Comparison of ENCODE assay signal across 1 cellular context in the genomic region with DNA sequence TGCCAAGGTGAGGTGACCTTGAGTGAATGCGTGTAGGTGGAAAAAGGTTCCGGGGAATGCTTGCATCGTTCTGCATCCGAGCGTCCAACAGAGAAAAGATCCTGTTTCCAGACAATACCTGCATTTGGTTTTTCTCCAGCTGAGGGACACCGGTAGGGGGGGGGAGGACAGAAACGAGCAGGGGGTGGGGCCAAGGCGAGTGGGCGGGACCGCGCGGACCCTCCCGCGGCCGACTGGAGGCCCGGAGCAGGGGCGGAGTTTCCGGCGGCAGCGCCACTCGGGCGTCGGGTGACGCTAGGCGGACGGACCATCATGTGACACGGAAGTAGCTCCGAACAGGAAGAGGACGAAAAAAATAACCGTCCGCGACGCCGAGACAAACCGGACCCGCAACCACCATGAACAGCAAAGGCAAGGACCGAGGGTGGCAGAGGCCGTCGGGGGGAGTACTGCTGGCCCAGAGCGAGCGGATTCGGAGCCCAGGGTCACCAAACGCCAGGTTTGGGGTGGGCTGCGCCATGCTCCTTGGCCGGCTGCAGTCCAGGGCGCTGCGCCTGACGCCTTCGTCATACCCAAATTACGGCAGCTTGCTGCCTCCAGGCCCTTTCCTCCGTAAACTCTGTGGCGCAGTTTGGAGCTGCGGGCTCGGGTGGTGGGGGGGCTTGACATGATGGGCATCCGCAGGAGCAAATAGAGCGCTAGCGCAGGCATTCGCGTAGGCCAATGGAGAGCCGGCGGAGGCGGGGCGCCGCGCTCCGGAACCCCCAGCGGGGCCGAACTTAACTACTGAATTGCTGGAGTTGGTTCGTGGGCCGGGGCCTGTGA.
A peak's percentile ranks its signal among the peaks of the same experiment; 100 is the strongest.
TF ChIP-seq lines count a peak whose summit lies in the region.

A gene with protein sequence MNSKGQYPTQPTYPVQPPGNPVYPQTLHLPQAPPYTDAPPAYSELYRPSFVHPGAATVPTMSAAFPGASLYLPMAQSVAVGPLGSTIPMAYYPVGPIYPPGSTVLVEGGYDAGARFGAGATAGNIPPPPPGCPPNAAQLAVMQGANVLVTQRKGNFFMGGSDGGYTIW (plus strand): TSS at position 317 of the 825 bp plus-strand sequence. CDS start 82 bp downstream, at position 399.

TF ChIP-seq in HepG2, 621 proteins besides CTCF, POLR2A, EP300 and RAD21 (continued from another document and continues in another):
- TF ChIP-seq HDAC2 (CRISPR knock-in tag; IDR thresholded peaks at IDR 0.05) (peak; percentile 45; the same call in 1 of the 2 replicates), IKZF4 (CRISPR knock-in tag; IDR thresholded peaks at IDR 0.05; ENCODE audit: borderline replicate concordance, low read depth, not compliant biosample characterization) (no peak), ZNF629 (CRISPR knock-in tag; conservative IDR thresholded peaks at IDR 0.05) (no peak), ZNF30 (CRISPR knock-in tag; IDR thresholded peaks at IDR 0.05) (no peak), TGIF2 (CRISPR knock-in tag; IDR thresholded peaks at IDR 0.05) (no peak; the same call in 1 of the 2 replicates), ZNF234 (CRISPR knock-in tag; conservative IDR thresholded peaks at IDR 0.05) (no peak), GATAD1 (CRISPR knock-in tag; IDR thresholded peaks at IDR 0.05) (peak; percentile 81), SATB2 (CRISPR knock-in tag; IDR thresholded peaks at IDR 0.05) (0 out of 2 replicates have a peak, but pooled peaks have one; percentile 50), KMT2A (CRISPR knock-in tag; IDR thresholded peaks at IDR 0.05) (peak; percentile 59; the same call in 1 of the 2 replicates), REL (CRISPR knock-in tag; conservative IDR thresholded peaks at IDR 0.05) (0 out of 2 replicates have a peak, but pooled peaks have one; percentile 25), KDM1A (CRISPR knock-in tag; IDR thresholded peaks at IDR 0.05) (no peak), ZBTB8A (CRISPR knock-in tag; IDR thresholded peaks at IDR 0.05; ENCODE audit: borderline replicate concordance, low read depth) (no peak), ARNT2 (CRISPR knock-in tag; IDR thresholded peaks at IDR 0.05; ENCODE audit: low read depth) (no peak), NFE2L2 (IDR thresholded peaks at IDR 0.05; ENCODE audit: low read length) (no peak), SYNCRIP (IDR thresholded peaks at IDR 0.05; ENCODE audit: insufficient read depth, low read depth, low read length) (no peak), SMC3 (IDR thresholded peaks at IDR 0.05; ENCODE audit: low read length) (no peak), TBX3 (IDR thresholded peaks at IDR 0.05; ENCODE audit: borderline replicate concordance) (0 out of 2 replicates have a peak, but pooled peaks have one; percentile 7), EED (CRISPR knock-in tag; IDR thresholded peaks at IDR 0.05) (peak; percentile 63; the same call in 1 of the 2 replicates), TEAD2 (CRISPR knock-in tag; IDR thresholded peaks at IDR 0.05) (no peak), ZBTB7A (CRISPR knock-in tag; IDR thresholded peaks at IDR 0.05) (no peak), ARID2 (CRISPR knock-in tag; IDR thresholded peaks at IDR 0.05; ENCODE audit: borderline replicate concordance) (no peak), RFX3 (CRISPR knock-in tag; IDR thresholded peaks at IDR 0.05) (no peak), MTF2 (CRISPR knock-in tag; IDR thresholded peaks at IDR 0.05; ENCODE audit: borderline replicate concordance) (no peak), JDP2 (CRISPR knock-in tag; IDR thresholded peaks at IDR 0.05; ENCODE audit: borderline replicate concordance) (no peak), ZNF547 (CRISPR knock-in tag; IDR thresholded peaks at IDR 0.05) (no peak), JUNB (CRISPR knock-in tag; IDR thresholded peaks at IDR 0.05; ENCODE audit: borderline replicate concordance) (no peak), ZNF670 (CRISPR knock-in tag; IDR thresholded peaks at IDR 0.05; ENCODE audit: borderline replicate concordance) (no peak; the same call in 1 of the 2 replicates), RORA (CRISPR knock-in tag; IDR thresholded peaks at IDR 0.05) (no peak), ATAD3A (CRISPR knock-in tag; IDR thresholded peaks at IDR 0.05) (peak; percentile 52; the same call in 1 of the 2 replicates), ISL2 (CRISPR knock-in tag; IDR thresholded peaks at IDR 0.05) (no peak), ZNF672 (CRISPR knock-in tag; IDR thresholded peaks at IDR 0.05) (no peak), ZFP82 (CRISPR knock-in tag; IDR thresholded peaks at IDR 0.05; ENCODE audit: borderline replicate concordance) (no peak), EEA1 (CRISPR knock-in tag; IDR thresholded peaks at IDR 0.05; ENCODE audit: borderline replicate concordance) (no peak; the same call in 1 of the 2 replicates), EHMT2 (IDR thresholded peaks at IDR 0.05; ENCODE audit: borderline replicate concordance, low read depth, low read length) (no peak), AHR (CRISPR knock-in tag; IDR thresholded peaks at IDR 0.05) (0 out of 2 replicates have a peak, but pooled peaks have one; percentile 18), PPARG (CRISPR knock-in tag; conservative IDR thresholded peaks at IDR 0.05) (0 out of 2 replicates have a peak, but pooled peaks have one; percentile 7), NFE2 (CRISPR knock-in tag; IDR thresholded peaks at IDR 0.05) (no peak; the same call in 1 of the 2 replicates), ZNF564 (CRISPR knock-in tag; IDR thresholded peaks at IDR 0.05) (no peak; the same call in 1 of the 2 replicates), ZNF251 (CRISPR knock-in tag; IDR thresholded peaks at IDR 0.05) (no peak), ZNF317 (CRISPR knock-in tag; IDR thresholded peaks at IDR 0.05) (0 out of 2 replicates have a peak, but pooled peaks have one; percentile 26), CBX5 (CRISPR knock-in tag; IDR thresholded peaks at IDR 0.05; ENCODE audit: borderline replicate concordance) (no peak)
- TF ChIP-seq, protein P1, sequence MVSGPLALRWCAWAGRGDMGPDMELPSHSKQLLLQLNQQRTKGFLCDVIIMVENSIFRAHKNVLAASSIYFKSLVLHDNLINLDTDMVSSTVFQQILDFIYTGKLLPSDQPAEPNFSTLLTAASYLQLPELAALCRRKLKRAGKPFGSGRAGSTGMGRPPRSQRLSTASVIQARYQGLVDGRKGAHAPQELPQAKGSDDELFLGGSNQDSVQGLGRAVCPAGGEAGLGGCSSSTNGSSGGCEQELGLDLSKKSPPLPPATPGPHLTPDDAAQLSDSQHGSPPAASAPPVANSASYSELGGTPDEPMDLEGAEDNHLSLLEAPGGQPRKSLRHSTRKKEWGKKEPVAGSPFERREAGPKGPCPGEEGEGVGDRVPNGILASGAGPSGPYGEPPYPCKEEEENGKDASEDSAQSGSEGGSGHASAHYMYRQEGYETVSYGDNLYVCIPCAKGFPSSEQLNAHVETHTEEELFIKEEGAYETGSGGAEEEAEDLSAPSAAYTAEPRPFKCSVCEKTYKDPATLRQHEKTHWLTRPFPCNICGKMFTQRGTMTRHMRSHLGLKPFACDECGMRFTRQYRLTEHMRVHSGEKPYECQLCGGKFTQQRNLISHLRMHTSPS (CRISPR knock-in tag; IDR thresholded peaks at IDR 0.05; ENCODE audit: low read depth), result no peak
- TF ChIP-seq, protein P2, sequence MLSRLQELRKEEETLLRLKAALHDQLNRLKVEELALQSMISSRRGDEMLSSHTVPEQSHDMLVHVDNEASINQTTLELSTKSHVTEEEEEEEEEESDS (CRISPR knock-in tag; IDR thresholded peaks at IDR 0.05; ENCODE audit: borderline replicate concordance), result no peak
- TF ChIP-seq, protein P3, sequence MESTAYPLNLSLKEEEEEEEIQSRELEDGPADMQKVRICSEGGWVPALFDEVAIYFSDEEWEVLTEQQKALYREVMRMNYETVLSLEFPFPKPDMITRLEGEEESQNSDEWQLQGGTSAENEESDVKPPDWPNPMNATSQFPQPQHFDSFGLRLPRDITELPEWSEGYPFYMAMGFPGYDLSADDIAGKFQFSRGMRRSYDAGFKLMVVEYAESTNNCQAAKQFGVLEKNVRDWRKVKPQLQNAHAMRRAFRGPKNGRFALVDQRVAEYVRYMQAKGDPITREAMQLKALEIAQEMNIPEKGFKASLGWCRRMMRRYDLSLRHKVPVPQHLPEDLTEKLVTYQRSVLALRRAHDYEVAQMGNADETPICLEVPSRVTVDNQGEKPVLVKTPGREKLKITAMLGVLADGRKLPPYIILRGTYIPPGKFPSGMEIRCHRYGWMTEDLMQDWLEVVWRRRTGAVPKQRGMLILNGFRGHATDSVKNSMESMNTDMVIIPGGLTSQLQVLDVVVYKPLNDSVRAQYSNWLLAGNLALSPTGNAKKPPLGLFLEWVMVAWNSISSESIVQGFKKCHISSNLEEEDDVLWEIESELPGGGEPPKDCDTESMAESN (CRISPR knock-in tag; conservative IDR thresholded peaks at IDR 0.05), result peak; percentile 68; the same call in 1 of the 2 replicates
- TF ChIP-seq, protein P4, sequence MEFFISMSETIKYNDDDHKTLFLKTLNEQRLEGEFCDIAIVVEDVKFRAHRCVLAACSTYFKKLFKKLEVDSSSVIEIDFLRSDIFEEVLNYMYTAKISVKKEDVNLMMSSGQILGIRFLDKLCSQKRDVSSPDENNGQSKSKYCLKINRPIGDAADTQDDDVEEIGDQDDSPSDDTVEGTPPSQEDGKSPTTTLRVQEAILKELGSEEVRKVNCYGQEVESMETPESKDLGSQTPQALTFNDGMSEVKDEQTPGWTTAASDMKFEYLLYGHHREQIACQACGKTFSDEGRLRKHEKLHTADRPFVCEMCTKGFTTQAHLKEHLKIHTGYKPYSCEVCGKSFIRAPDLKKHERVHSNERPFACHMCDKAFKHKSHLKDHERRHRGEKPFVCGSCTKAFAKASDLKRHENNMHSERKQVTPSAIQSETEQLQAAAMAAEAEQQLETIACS (CRISPR knock-in tag; IDR thresholded peaks at IDR 0.05), result no peak
- TF ChIP-seq, protein P5, sequence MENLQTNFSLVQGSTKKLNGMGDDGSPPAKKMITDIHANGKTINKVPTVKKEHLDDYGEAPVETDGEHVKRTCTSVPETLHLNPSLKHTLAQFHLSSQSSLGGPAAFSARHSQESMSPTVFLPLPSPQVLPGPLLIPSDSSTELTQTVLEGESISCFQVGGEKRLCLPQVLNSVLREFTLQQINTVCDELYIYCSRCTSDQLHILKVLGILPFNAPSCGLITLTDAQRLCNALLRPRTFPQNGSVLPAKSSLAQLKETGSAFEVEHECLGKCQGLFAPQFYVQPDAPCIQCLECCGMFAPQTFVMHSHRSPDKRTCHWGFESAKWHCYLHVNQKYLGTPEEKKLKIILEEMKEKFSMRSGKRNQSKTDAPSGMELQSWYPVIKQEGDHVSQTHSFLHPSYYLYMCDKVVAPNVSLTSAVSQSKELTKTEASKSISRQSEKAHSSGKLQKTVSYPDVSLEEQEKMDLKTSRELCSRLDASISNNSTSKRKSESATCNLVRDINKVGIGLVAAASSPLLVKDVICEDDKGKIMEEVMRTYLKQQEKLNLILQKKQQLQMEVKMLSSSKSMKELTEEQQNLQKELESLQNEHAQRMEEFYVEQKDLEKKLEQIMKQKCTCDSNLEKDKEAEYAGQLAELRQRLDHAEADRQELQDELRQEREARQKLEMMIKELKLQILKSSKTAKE (CRISPR knock-in tag; IDR thresholded peaks at IDR 0.05; ENCODE audit: borderline replicate concordance), result no peak
- TF ChIP-seq, protein P6, sequence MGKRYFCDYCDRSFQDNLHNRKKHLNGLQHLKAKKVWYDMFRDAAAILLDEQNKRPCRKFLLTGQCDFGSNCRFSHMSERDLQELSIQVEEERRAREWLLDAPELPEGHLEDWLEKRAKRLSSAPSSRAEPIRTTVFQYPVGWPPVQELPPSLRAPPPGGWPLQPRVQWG (CRISPR knock-in tag; IDR thresholded peaks at IDR 0.05; ENCODE audit: borderline replicate concordance, low read depth), result no peak
- TF ChIP-seq, protein P7, sequence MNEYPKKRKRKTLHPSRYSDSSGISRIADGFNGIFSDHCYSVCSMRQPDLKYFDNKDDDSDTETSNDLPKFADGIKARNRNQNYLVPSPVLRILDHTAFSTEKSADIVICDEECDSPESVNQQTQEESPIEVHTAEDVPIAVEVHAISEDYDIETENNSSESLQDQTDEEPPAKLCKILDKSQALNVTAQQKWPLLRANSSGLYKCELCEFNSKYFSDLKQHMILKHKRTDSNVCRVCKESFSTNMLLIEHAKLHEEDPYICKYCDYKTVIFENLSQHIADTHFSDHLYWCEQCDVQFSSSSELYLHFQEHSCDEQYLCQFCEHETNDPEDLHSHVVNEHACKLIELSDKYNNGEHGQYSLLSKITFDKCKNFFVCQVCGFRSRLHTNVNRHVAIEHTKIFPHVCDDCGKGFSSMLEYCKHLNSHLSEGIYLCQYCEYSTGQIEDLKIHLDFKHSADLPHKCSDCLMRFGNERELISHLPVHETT (CRISPR knock-in tag; conservative IDR thresholded peaks at IDR 0.05), result no peak
- TF ChIP-seq, protein P8, sequence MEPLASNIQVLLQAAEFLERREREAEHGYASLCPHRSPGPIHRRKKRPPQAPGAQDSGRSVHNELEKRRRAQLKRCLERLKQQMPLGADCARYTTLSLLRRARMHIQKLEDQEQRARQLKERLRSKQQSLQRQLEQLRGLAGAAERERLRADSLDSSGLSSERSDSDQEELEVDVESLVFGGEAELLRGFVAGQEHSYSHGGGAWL (CRISPR knock-in tag; IDR thresholded peaks at IDR 0.05), result peak; percentile 78; the same call in 1 of the 2 replicates
- TF ChIP-seq, protein P9, sequence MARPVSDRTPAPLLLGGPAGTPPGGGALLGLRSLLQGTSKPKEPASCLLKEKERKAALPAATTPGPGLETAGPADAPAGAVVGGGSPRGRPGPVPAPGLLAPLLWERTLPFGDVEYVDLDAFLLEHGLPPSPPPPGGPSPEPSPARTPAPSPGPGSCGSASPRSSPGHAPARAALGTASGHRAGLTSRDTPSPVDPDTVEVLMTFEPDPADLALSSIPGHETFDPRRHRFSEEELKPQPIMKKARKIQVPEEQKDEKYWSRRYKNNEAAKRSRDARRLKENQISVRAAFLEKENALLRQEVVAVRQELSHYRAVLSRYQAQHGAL (CRISPR knock-in tag; IDR thresholded peaks at IDR 0.05; ENCODE audit: not compliant biosample characterization), result peak; percentile 60
- TF ChIP-seq, protein P10, sequence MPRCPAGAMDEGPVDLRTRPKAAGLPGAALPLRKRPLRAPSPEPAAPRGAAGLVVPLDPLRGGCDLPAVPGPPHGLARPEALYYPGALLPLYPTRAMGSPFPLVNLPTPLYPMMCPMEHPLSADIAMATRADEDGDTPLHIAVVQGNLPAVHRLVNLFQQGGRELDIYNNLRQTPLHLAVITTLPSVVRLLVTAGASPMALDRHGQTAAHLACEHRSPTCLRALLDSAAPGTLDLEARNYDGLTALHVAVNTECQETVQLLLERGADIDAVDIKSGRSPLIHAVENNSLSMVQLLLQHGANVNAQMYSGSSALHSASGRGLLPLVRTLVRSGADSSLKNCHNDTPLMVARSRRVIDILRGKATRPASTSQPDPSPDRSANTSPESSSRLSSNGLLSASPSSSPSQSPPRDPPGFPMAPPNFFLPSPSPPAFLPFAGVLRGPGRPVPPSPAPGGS (CRISPR knock-in tag; IDR thresholded peaks at IDR 0.05), result no peak
